ENCODE assay signal across 8 cellular contexts in the genomic region with DNA sequence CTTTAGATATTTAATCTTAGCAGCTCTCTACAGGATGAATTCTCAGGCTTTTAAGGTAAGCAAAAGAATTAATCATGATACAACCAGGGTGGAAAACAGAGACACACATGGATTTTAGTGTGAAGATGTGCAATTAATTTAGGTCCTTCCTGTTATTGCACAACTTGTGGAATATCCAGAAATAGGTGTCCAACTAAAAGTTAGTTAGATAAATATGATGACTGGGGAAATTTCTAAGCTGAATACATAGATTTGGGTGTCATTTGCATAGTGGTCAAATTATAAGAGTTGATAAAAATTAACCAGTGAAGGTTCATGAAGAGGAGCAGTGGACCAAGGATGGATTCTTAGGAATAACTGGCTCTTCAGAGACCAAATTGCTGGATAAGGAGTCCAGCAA.
"Had no signal": no experiment of that assay in that cellular context is flagged by ENCODE, and none has a peak within 500 bp of the region (broad histone marks: within the 10 kb centered on the region; RNA-seq: fewer than 3 reads in every experiment).

No MANE protein-coding gene starts in this region.

- DNase-seq: GDM1, GF-D8 had no signal

- H3K4me3 ChIP-seq: GM12878 had no signal

- FAIRE-seq: G401.6, GM12878, GM12891, GM12892, GM18507, GM19239 had no signal

- ATAC-seq: GM12878 had no signal
